In genomic region chr11:59550368-59550841, GRCh38 we compare ENCODE assay signal across 8 cellular contexts.
DNase-seq lines count a peak whose midpoint lies in the region; ATAC-seq lines count a peak whose summit lies in the region.

No MANE protein-coding gene starts in this region.

- ATAC-seq in GM18909 (IDR thresholded peaks at IDR 0.05; ENCODE audit: poor library complexity, unreplicated experiment) (peak; percentile 95), HG03196 (IDR thresholded peaks at IDR 0.05; ENCODE audit: unreplicated experiment) (peak; percentile 89)

- DNase-seq in AG08396 (ENCODE audit: low spot score) (peak; percentile 85), NCI-H345 (lab: John Stamatoyannopoulos, UW) (peak; percentile 95), cerebellar cortex (ENCODE audit: low spot score) (peak; percentile 95), kidney glomerular epithelial cell (lab: John Stamatoyannopoulos, UW) (peak; percentile 92)
- DNase-seq in activated CD4-positive, CD25-positive, alpha-beta regulatory T cell treated with anti-CD3 and anti-CD28 coated beads, Interleukin-2, amount 50 U/mL, for 16 hours (ENCODE audit: low read depth, low spot score), result peak; percentile 69
- peak; percentile 83 to 92 for DNase-seq in stimulated activated CD4-positive, alpha-beta T cell treated with anti-CD3 and anti-CD28 coated beads, Interleukin-15, amount 100 ng/mL, for 48 hours (ENCODE audit: low read depth in 2 of 2)

Comparison
In these comparisons a context has a peak if more than half of its experiments do, and no peak if none do; other contexts are left out.
1. Peak in every context shown above with its lines: DNase-seq and ATAC-seq.